In the genomic region with DNA sequence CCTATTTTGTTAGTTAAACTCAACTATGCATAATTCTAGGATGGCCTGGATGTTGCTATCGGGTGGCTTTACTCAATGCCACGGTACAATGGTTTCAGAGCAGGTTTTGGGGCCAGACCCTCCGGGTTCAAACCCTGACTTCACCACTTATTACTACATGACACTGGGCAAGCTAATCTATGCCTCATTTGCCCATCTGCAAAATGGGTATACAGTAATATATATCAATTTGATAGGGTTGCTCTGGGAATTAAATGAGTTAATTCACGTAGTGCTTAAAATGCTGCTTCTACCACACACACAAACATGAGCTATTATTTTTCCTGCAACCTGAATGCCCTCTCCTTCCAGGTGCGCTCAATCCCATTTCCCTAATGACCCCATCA, we compare ENCODE assay signal across 8 cellular contexts. TPM values are rescaled to one million over a fixed set of nuclear protein-coding genes. Genes with fewer than 3 reads are reported as not detected.
DNase-seq lines count a peak whose midpoint lies in the region; ATAC-seq and TF ChIP-seq lines count a peak whose summit lies in the region.

No MANE protein-coding gene starts in this region.

- peaks cover 14% of the 10 kb centered on the region for H3K36me3 Mint-ChIP-seq in Calu3 (ENCODE audit: insufficient read depth, unreplicated experiment)

- 56 to 60% (median 57%) methylated on average over 5 of the region's 5 CpGs for WGBS in ovary, 3 donors

- no peaks in the 10 kb centered on the region for H3K27me3 Mint-ChIP-seq in Calu3 (ENCODE audit: unreplicated experiment)

- POLR2A ChIA-PET in Panc1 (lab: Charles Lee) = no interaction called here

- no peak for TF ChIP-seq POLR2A in ovary (IDR thresholded peaks at IDR 0.05)

- H3K36me3 ChIP-seq in Panc1 (ENCODE audit: control insufficient read depth, insufficient read depth, low read length) (peaks cover 7% of the 10 kb centered on the region), ovary (no peaks in the 10 kb centered on the region)

- H3K4me3 ChIP-seq in Panc1 (ENCODE audit: low read depth in 2 of 2, low read length in 2 of 2) (peak overlapping the region; percentile 75 to 81), ovary (peak overlapping the region; percentile 49)

- no peak for TF ChIP-seq EP300 in ovary (IDR thresholded peaks at IDR 0.05)

- DNase-seq in Calu3 (no peak), Panc1 (ENCODE audit: low read depth, low spot score) (no peak), epithelial cell of prostate (ENCODE audit: low read depth, low spot score) (no peak), ovary (no peak), NK-92 (lab: John Stamatoyannopoulos, UW; ENCODE audit: unreplicated experiment) (no peak), iPS-NIHi7 (ENCODE audit: extremely low spot score) (no peak)
- DNase-seq in stimulated activated naive CD4-positive, alpha-beta T cell treated with Interleukin-2 at 50 U/mL for 16 hours (lab: John Stamatoyannopoulos, UW) = no peak

- H3K27ac ChIP-seq in Panc1 (ENCODE audit: low read length) (peak overlapping the region; percentile 93), epithelial cell of prostate (peak overlapping the region; percentile 56), ovary (peak overlapping the region; percentile 86 to 94)

- H3K9me3 ChIP-seq in Panc1 (ENCODE audit: control insufficient read depth, insufficient read depth, low read depth, low read length) = no peaks in the 10 kb centered on the region
- no peaks in the 10 kb centered on the region for H3K9me3 ChIP-seq in ovary

- TF ChIP-seq CTCF in Calu3 (IDR thresholded peaks at IDR 0.05; ENCODE audit: unreplicated experiment) (no peak), Panc1 (IDR thresholded peaks at IDR 0.05) (no peak), ovary (IDR thresholded peaks at IDR 0.05) (no peak)

- H3K27ac Mint-ChIP-seq in Calu3 (ENCODE audit: unreplicated experiment) = peak overlapping the region; percentile 82

- H3K4me1 ChIP-seq in Panc1 (ENCODE audit: control insufficient read depth, insufficient read depth, low read length) = peaks cover 7% of the 10 kb centered on the region
- peaks cover 5% of the 10 kb centered on the region for H3K4me1 ChIP-seq in ovary (ENCODE audit: insufficient read depth)

- peaks cover 30% of the 10 kb centered on the region for H3K4me1 Mint-ChIP-seq in Calu3 (ENCODE audit: low read depth, unreplicated experiment)

- peak overlapping the region; percentile 87 for H3K4me3 Mint-ChIP-seq in Calu3 (ENCODE audit: low read depth, unreplicated experiment)

- intact Hi-C loops in Calu3 (cut with micrococcal nuclease; ENCODE audit: unreplicated experiment) = no loop called here
- intact Hi-C loops in Panc1 (cut with micrococcal nuclease; ENCODE audit: unreplicated experiment) = no loop called here
- intact Hi-C loops in ovary (cut with DNase I) = no loop called here

- H3K27me3 ChIP-seq in Panc1 (ENCODE audit: control insufficient read depth, insufficient read depth, low read length) = no peaks in the 10 kb centered on the region
- H3K27me3 ChIP-seq in ovary = no peaks in the 10 kb centered on the region

- in situ Hi-C loops in Panc1 (cut with HindIII; ENCODE audit: low pct_unique_long_range_greater_than_20kb, low sequenced_read_pairs) = no loop called here

- BruUV-seq in Calu3 (replicated peaks; lab: Mats Ljungman, UMichigan) (no TSS peak), Panc1 (replicated peaks; lab: Mats Ljungman, UMichigan) (no TSS peak)

- ATAC-seq in Panc1 (no peak), HG03469 (IDR thresholded peaks at IDR 0.05; ENCODE audit: unreplicated experiment) (no peak)

- H3K9me3 Mint-ChIP-seq in Calu3 (ENCODE audit: low read depth, unreplicated experiment) = no peaks in the 10 kb centered on the region

- CTCF ChIA-PET in Calu3 (lab: Charles Lee) (no interaction called here), Panc1 (lab: Charles Lee) (no interaction called here)

RNA-seq across cellular contexts. Expression of gene ESD, which starts 0.8 kb away (rescaled TPM):
- total RNA-seq in Calu3 (2022) (65.2 and 71.6 TPM in 2 replicates), Panc1 (2021; ENCODE audit: unreplicated experiment) (68.3 TPM), ovary (100 to 1,000 TPM; 104 to 147 (median 115) TPM)
- polyA plus RNA-seq in Panc1 (2012; ENCODE audit: insufficient read length) = 50.2 TPM
- 100 to 1,000 TPM; 154 to 281 TPM for polyA plus RNA-seq in ovary
